Comparison of ENCODE assay signal across 18 cellular contexts in the genomic region with DNA sequence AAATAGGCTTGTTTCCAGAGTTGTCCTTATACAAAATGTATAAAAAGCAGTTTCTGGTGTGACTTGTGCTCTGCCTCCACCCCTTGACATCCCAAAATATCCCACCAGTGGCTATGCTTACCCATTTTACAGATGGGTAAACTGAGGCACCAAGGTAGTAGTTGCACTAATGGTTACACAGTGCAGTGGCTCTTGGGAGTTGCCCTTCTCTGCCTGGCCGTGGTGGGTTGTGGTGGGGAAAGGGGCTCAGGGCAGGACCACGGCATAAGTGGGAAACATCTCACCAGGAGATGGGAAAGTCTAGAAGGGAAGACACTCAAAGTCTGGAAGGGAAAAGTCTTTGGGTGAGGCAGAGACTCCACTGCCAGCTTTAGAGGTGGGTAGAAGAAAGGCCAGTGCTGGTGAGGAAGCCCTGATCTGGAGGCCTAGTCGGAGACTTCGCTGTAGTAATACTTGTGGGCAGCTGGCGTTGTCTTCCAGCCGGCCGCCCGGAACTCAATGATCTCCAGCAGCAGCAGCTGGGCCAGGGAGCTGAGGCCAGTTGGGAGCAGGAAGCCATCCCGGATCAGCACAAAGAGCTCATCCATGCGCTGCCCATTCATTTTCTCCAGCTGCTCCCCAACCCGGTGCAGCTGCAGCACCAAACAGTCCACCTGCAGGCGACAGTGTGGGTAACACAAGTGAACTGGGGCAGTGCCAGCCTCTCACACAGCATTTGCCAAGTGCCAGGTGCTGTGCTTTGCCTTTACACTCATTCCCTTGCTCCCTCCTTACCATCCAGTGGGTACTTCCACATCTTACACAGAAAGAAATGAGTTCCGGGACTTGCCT. TPM values are rescaled to one million over a fixed set of nuclear protein-coding genes. Genes with fewer than 3 reads are reported as not detected.
A peak's percentile ranks its signal among the peaks of the same experiment; 100 is the strongest.
DNase-seq lines count a peak whose midpoint lies in the region; ATAC-seq, FAIRE-seq and TF ChIP-seq lines count a peak whose summit lies in the region.
"Had no signal": no experiment of that assay in that cellular context is flagged by ENCODE, and none has a peak within 500 bp of the region (broad histone marks: within the 10 kb centered on the region; RNA-seq: fewer than 3 reads in every experiment).

No MANE protein-coding gene starts in this region.

- H3K9ac ChIP-seq in endothelial cell of umbilical vein (replicated peaks; ENCODE audit: extremely low read depth, insufficient read depth, low read length) = no peak overlapping the region
- H3K9ac ChIP-seq: KMS-11 had no signal

- H3K79me2 ChIP-seq in endothelial cell of umbilical vein (ENCODE audit: control insufficient read depth, insufficient read depth, low read length) = peaks cover 18% of the 10 kb centered on the region

- peaks cover 52% of the 10 kb centered on the region for H3K36me3 Mint-ChIP-seq in CD4-positive, alpha-beta T cell (ENCODE audit: low read depth)

- no peaks in the 10 kb centered on the region for H3K9me1 ChIP-seq in endothelial cell of umbilical vein (replicated peaks; ENCODE audit: control insufficient read depth, extremely low read depth, insufficient read depth, low read length)

- H3K4me1 ChIP-seq in endothelial cell of umbilical vein (ENCODE audit: control insufficient read depth, extremely low read depth, insufficient read depth, low read length) = peaks cover 46% of the 10 kb centered on the region

- no peak overlapping the region for H3K4me3 ChIP-seq in endothelial cell of umbilical vein (replicated peaks in 1 of 3; ENCODE audit: insufficient read depth in 1 of 3, low read depth in 1 of 3, low read length in 3 of 3)
- H3K4me3 ChIP-seq: pancreas, SK-N-MC had no signal

- H4K20me1 ChIP-seq in endothelial cell of umbilical vein (replicated peaks; ENCODE audit: control insufficient read depth, extremely low read depth, insufficient read depth, low read length) = no peaks in the 10 kb centered on the region

- no peak for DNase-seq in CD4-positive, alpha-beta T cell
- DNase-seq in NCI-H774 (lab: John Stamatoyannopoulos, UW) = peak; percentile 22
- DNase-seq in endothelial cell of umbilical vein (ENCODE audit: low read depth, low spot score) = peak; percentile 37
- no peak for DNase-seq in NCI-H187 treated with DMSO at 0.1 percent for 48 hours (lab: John Stamatoyannopoulos, UW)
- DNase-seq in NCI-H187 (lab: John Stamatoyannopoulos, UW) = no peak
- DNase-seq: central memory CD4-positive, alpha-beta T cell; DMS153; effector memory CD4-positive, alpha-beta T cell; HFFc6; kidney glomerular epithelial cell; pancreas had no signal

- CTCF ChIA-PET in CD4-positive, alpha-beta T cell (lab: Charles Lee) = no interaction called here
- CTCF ChIA-PET in endothelial cell of umbilical vein (lab: Charles Lee) = interaction anchor here (0.7 kb wide), 1 partner anchor 26 kb away, joined by 3 read pairs; no protein-coding TSS in a partner anchor

- peaks cover 24% of the 10 kb centered on the region for H3K4me1 Mint-ChIP-seq in CD4-positive, alpha-beta T cell (ENCODE audit: low read depth)

- ATAC-seq in CD4-positive, alpha-beta T cell (ENCODE audit: poor library complexity) = no peak
- ATAC-seq in GM18502 (IDR thresholded peaks at IDR 0.05; ENCODE audit: poor library complexity, unreplicated experiment) (no peak), HG02938 (IDR thresholded peaks at IDR 0.05; ENCODE audit: unreplicated experiment) (no peak)
- ATAC-seq: pancreas had no signal

- H2AFZ ChIP-seq in endothelial cell of umbilical vein (ENCODE audit: low read depth, low read length) = no peak overlapping the region

- peak; percentile 73 for FAIRE-seq in endothelial cell of umbilical vein (lab: Jason Lieb, UNC)
- FAIRE-seq: GM18507, pancreas had no signal

- POLR2A ChIA-PET in CD4-positive, alpha-beta T cell (lab: Charles Lee) = interaction anchor here (1.2 kb wide), 1 partner anchor 23 kb away, joined by 5 read pairs; a partner anchor contains a TSS
- POLR2A ChIA-PET in endothelial cell of umbilical vein (lab: Charles Lee) = interaction anchor here (0.5 to 1.1 kb wide), 2 partner anchors 23 to 127 kb away, joined by 3 to 4 read pairs; a partner anchor contains a TSS

- H3K9me3 ChIP-seq in CD4-positive, alpha-beta T cell (ENCODE audit: control insufficient read depth, low read length) = no peaks in the 10 kb centered on the region
- H3K9me3 ChIP-seq in endothelial cell of umbilical vein (replicated peaks; ENCODE audit: control insufficient read depth, insufficient read depth, low read length) = no peaks in the 10 kb centered on the region
- H3K9me3 ChIP-seq: pancreas had no signal

- no peak overlapping the region for H3K27ac Mint-ChIP-seq in CD4-positive, alpha-beta T cell
- H3K27ac Mint-ChIP-seq: B cell, HFFc6 had no signal

- TF ChIP-seq CTCF in 22Rv1 (IDR thresholded peaks at IDR 0.05) (no peak), endothelial cell of umbilical vein (IDR thresholded peaks at IDR 0.05; ENCODE audit: extremely low read depth in 1 of 2, insufficient read depth in 1 of 2, low read depth in 1 of 2, low read length in 2 of 2) (no peak)
- TF ChIP-seq CTCF in CD4-positive, alpha-beta T cell (IDR thresholded peaks at IDR 0.05) = no peak

- no peak for TF ChIP-seq POLR2A in endothelial cell of umbilical vein (IDR thresholded peaks at IDR 0.05; ENCODE audit: low read depth, low read length)

- peak overlapping the region; percentile 45 for H3K4me3 Mint-ChIP-seq in CD4-positive, alpha-beta T cell
- H3K4me3 Mint-ChIP-seq: B cell, HFFc6 had no signal

- H3K36me3 ChIP-seq in endothelial cell of umbilical vein (ENCODE audit: control insufficient read depth in 2 of 2, extremely low read depth in 1 of 2, insufficient read depth in 2 of 2, low read length in 2 of 2) = peaks cover 3 to 13% of the 10 kb centered on the region in 2 experiments

- H3K27ac ChIP-seq in 22Rv1 = peak overlapping the region; percentile 18; the same call in 1 of the 2 replicates
- H3K27ac ChIP-seq in CD4-positive, alpha-beta T cell (ENCODE audit: low read depth, low read length) = no peak overlapping the region
- H3K27ac ChIP-seq in endothelial cell of umbilical vein (ENCODE audit: insufficient read depth, low read depth, low read length) = peak overlapping the region; percentile 80
- H3K27ac ChIP-seq: KMS-11, pancreas, SK-N-MC had no signal

- peak overlapping the region; percentile 26 for H3K4me2 ChIP-seq in endothelial cell of umbilical vein (ENCODE audit: insufficient read depth, low read length)
- H3K4me2 ChIP-seq: KMS-11 had no signal

- H3K27me3 Mint-ChIP-seq in CD4-positive, alpha-beta T cell = no peaks in the 10 kb centered on the region
- H3K27me3 Mint-ChIP-seq: B cell had no signal

- no TSS peak for BruUV-seq in endothelial cell of umbilical vein (replicated peaks; lab: Mats Ljungman, UMichigan)

- H3K9me3 Mint-ChIP-seq in CD4-positive, alpha-beta T cell = no peaks in the 10 kb centered on the region
- H3K9me3 Mint-ChIP-seq: HFFc6 had no signal

- intact Hi-C loops in CD4-positive, alpha-beta T cell (cut with DNase I, micrococcal nuclease) = loop anchor here in 1 of 2 experiments (10.0 kb wide), 1 partner anchor 488 kb away; no protein-coding TSS in a partner anchor
- intact Hi-C loops in endothelial cell of umbilical vein (cut with micrococcal nuclease) = loop anchor here (1.0 kb wide), 1 partner anchor 23 kb away; a partner anchor contains a TSS

- dilution Hi-C loops in endothelial cell of umbilical vein (cut with MboI; ENCODE audit: extremely low pct_ligation_motif_present, low sequenced_read_pairs) = no loop called here

- H3K27me3 ChIP-seq in CD4-positive, alpha-beta T cell (ENCODE audit: control insufficient read depth, insufficient read depth, low read length) = no peaks in the 10 kb centered on the region
- H3K27me3 ChIP-seq in endothelial cell of umbilical vein (ENCODE audit: control insufficient read depth in 2 of 2, insufficient read depth in 2 of 2, low read length in 2 of 2) = no peaks in the 10 kb centered on the region
- H3K27me3 ChIP-seq: pancreas had no signal

RNA-seq across cellular contexts. Expression of a gene that starts 4.5 kb away (rescaled TPM):
- 10 to 100 TPM; 29.4 to 32.4 TPM for total RNA-seq in CD4-positive, alpha-beta T cell
- 12.3 and 12.4 TPM in 2 replicates for total RNA-seq in endothelial cell of umbilical vein
- polyA plus RNA-seq in endothelial cell of umbilical vein = 35.7 and 37.1 TPM in 2 replicates
- polyA plus RNA-seq in endothelial cell of umbilical vein (2011; cell fraction: cytosol; rRNA removed) = 26.2 and 30.3 TPM in 2 replicates
- 13.5 and 17.1 TPM in 2 replicates for polyA plus RNA-seq in endothelial cell of umbilical vein (2011; cell fraction: nucleus; rRNA removed)
- polyA plus RNA-seq in endothelial cell of umbilical vein (2012) = 18.4 and 18.8 TPM in 2 replicates
- polyA minus RNA-seq in endothelial cell of umbilical vein = 14.6 and 16.0 TPM in 2 replicates
- polyA minus RNA-seq in endothelial cell of umbilical vein (2011; cell fraction: cytosol; rRNA and poly(A)+ RNA removed) = 20.7 TPM
- 3.0 and 4.1 TPM in 2 replicates for polyA minus RNA-seq in endothelial cell of umbilical vein (2011; cell fraction: nucleus; rRNA and poly(A)+ RNA removed)

RNA-seq across cellular contexts. Expression of a gene that starts 4.9 kb away (rescaled TPM):
- 10 to 100 TPM; 33.2 to 35.2 TPM for total RNA-seq in CD4-positive, alpha-beta T cell
- total RNA-seq in endothelial cell of umbilical vein = 65.7 and 79.8 TPM in 2 replicates
- polyA plus RNA-seq in endothelial cell of umbilical vein = 74.8 and 82.8 TPM in 2 replicates
- polyA plus RNA-seq in endothelial cell of umbilical vein (2011; cell fraction: cytosol; rRNA removed) = 95.3 and 99.5 TPM in 2 replicates
- 57.9 and 62.3 TPM in 2 replicates for polyA plus RNA-seq in endothelial cell of umbilical vein (2011; cell fraction: nucleus; rRNA removed)
- 87.1 and 104 TPM in 2 replicates for polyA plus RNA-seq in endothelial cell of umbilical vein (2012)
- polyA minus RNA-seq in endothelial cell of umbilical vein = 51.8 and 59.3 TPM in 2 replicates
- polyA minus RNA-seq in endothelial cell of umbilical vein (2011; cell fraction: cytosol; rRNA and poly(A)+ RNA removed) = 43.8 TPM
- 25.1 and 31.3 TPM in 2 replicates for polyA minus RNA-seq in endothelial cell of umbilical vein (2011; cell fraction: nucleus; rRNA and poly(A)+ RNA removed)

RNA-seq across cellular contexts. Expression of a gene that starts 5.1 kb away (rescaled TPM):
- total RNA-seq in CD4-positive, alpha-beta T cell = 10 to 100 TPM; 88.8 to 96.5 TPM
- 39.2 and 62.9 TPM in 2 replicates for total RNA-seq in endothelial cell of umbilical vein
- polyA plus RNA-seq in endothelial cell of umbilical vein = 41.2 and 41.6 TPM in 2 replicates
- polyA plus RNA-seq in endothelial cell of umbilical vein (2011; cell fraction: cytosol; rRNA removed) = 23.6 and 24.8 TPM in 2 replicates
- polyA plus RNA-seq in endothelial cell of umbilical vein (2011; cell fraction: nucleus; rRNA removed) = 226 and 231 TPM in 2 replicates
- polyA plus RNA-seq in endothelial cell of umbilical vein (2012) = 34.2 and 34.6 TPM in 2 replicates
- 46.8 and 50.6 TPM in 2 replicates for polyA minus RNA-seq in endothelial cell of umbilical vein
- 15.4 TPM for polyA minus RNA-seq in endothelial cell of umbilical vein (2011; cell fraction: cytosol; rRNA and poly(A)+ RNA removed)
- polyA minus RNA-seq in endothelial cell of umbilical vein (2011; cell fraction: nucleus; rRNA and poly(A)+ RNA removed) = 43.3 and 47.6 TPM in 2 replicates

RNA-seq across cellular contexts. Expression of a gene that starts 22.7 kb away (rescaled TPM):
- 10 to 100 TPM; 11.1 to 12.0 TPM for total RNA-seq in CD4-positive, alpha-beta T cell
- 16.8 and 20.9 TPM in 2 replicates for total RNA-seq in endothelial cell of umbilical vein
- 20.0 and 20.6 TPM in 2 replicates for polyA plus RNA-seq in endothelial cell of umbilical vein
- polyA plus RNA-seq in endothelial cell of umbilical vein (2011; cell fraction: cytosol; rRNA removed) = 19.2 TPM in 2 replicates
- polyA plus RNA-seq in endothelial cell of umbilical vein (2011; cell fraction: nucleus; rRNA removed) = 16.0 and 17.7 TPM in 2 replicates
- polyA plus RNA-seq in endothelial cell of umbilical vein (2012) = 17.9 and 24.1 TPM in 2 replicates
- 9.9 and 13.4 TPM in 2 replicates for polyA minus RNA-seq in endothelial cell of umbilical vein
- polyA minus RNA-seq in endothelial cell of umbilical vein (2011; cell fraction: cytosol; rRNA and poly(A)+ RNA removed) = 35.7 TPM
- 3.7 and 6.2 TPM in 2 replicates for polyA minus RNA-seq in endothelial cell of umbilical vein (2011; cell fraction: nucleus; rRNA and poly(A)+ RNA removed)

Comparison
In these comparisons a context has a peak if more than half of its experiments do, and no peak if none do; other contexts are left out.
1. DNase-seq: peak in NCI-H774 (single experiment) and endothelial cell of umbilical vein (single experiment); none in CD4-positive, alpha-beta T cell (0 of 10), NCI-H187 treated with DMSO at 0.1 percent for 48 hours (single experiment) and NCI-H187 (0 of 2).